ENCODE assay signal across 8 cellular contexts in genomic region chr2:55085113-55085713, GRCh38.
"Had no signal": no experiment of that assay in that cellular context is flagged by ENCODE, and none has a peak within 500 bp of the region (broad histone marks: within the 10 kb centered on the region; RNA-seq: fewer than 3 reads in every experiment).

No MANE protein-coding gene starts in this region.

- H3K9me3 ChIP-seq: HAP-1 had no signal

- ATAC-seq: HCT116 had no signal

- H3K27me3 Mint-ChIP-seq: IgD-negative memory B cell had no signal

- H3K27ac Mint-ChIP-seq: IgD-negative memory B cell had no signal

- H3K36me3 ChIP-seq: HAP-1 had no signal

- H2AFZ ChIP-seq: GM23248 had no signal

- H3K4me3 Mint-ChIP-seq: IgD-negative memory B cell had no signal

- DNase-seq: GM23248, GOT3, H7, KG1 had no signal

- H3K4me1 ChIP-seq: HAP-1 had no signal

- H3K9ac ChIP-seq: GM23248 had no signal

- FAIRE-seq: HTR-8/SVneo had no signal

- H3K4me3 ChIP-seq: GM23248, HAP-1 had no signal

- H3K27ac ChIP-seq: GM23248 had no signal
